3 cellular contexts compared by ENCODE assay signal in the genomic region with DNA sequence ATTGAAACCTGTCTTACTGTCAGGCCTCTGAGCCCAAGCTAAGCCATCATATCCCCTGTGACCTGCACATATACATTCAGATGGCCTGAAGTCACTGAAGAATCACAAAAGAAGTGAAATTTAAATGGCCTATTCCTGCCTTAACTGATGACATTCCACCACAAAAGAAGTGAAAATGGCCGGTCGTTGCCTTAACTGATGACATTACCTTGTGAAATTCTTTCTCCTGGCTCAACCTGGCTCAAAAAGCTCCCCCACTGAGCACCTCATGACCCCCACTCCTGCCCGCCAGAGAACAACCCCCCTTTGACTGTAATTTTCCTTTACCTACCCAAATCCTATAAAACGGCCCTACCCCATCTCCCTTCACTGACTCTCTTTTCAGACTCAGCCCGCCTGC. TPM values are rescaled to one million over a fixed set of nuclear protein-coding genes. Genes with fewer than 3 reads are reported as not detected.
"Had no signal": no experiment of that assay in that cellular context is flagged by ENCODE, and none has a peak within 500 bp of the region (broad histone marks: within the 10 kb centered on the region; RNA-seq: fewer than 3 reads in every experiment).

No MANE protein-coding gene starts in this region.

RNA-seq across cellular contexts. Expression of a gene that starts 53.0 kb away (rescaled TPM):
- total RNA-seq: activated B cell treated with CpG ODN at 0.5 μM for 24 hours; endothelial cell of umbilical vein; T-helper 2 cell treated with Interferon-gamma antibody and Interleukin-4, amounts not matched to agents 100 ng/mL and 5 ng/mL, for 36 hours had no signal
